ENCODE assay signal across 8 cellular contexts in genomic region chr1:153678519-153679336, GRCh38. TPM values are rescaled to one million over a fixed set of nuclear protein-coding genes. Genes with fewer than 3 reads are reported as not detected.
DNase-seq lines count a peak whose midpoint lies in the region; ATAC-seq and TF ChIP-seq lines count a peak whose summit lies in the region.

TSS of gene NPR1 (plus strand) at chr1:153678688. CDS start at chr1:153679109, 421 bp downstream.

- TF ChIP-seq CTCF in OCI-LY7 (conservative IDR thresholded peaks at IDR 0.05; ENCODE audit: low read length) (no peak), brain microvascular endothelial cell (IDR thresholded peaks at IDR 0.05; ENCODE audit: low read depth, low read length, missing control alignments) (no peak), smooth muscle cell (IDR thresholded peaks at IDR 0.05; ENCODE audit: borderline replicate concordance, insufficient read depth, poor library complexity, severe bottlenecking) (no peak)

- no peak for ATAC-seq in HG03460 (IDR thresholded peaks at IDR 0.05; ENCODE audit: unreplicated experiment)

- peaks cover 33% of the 10 kb centered on the region for H3K27me3 ChIP-seq in brain microvascular endothelial cell (replicated peaks)
- peaks cover 39% of the 10 kb centered on the region for H3K27me3 ChIP-seq in smooth muscle cell (ENCODE audit: low read depth)

- no peaks in the 10 kb centered on the region for H3F3A ChIP-seq in smooth muscle cell (ENCODE audit: low read depth)

- H3K4me1 ChIP-seq in OCI-LY7 (ENCODE audit: insufficient read depth, low read length, poor library complexity, severe bottlenecking) (no peaks in the 10 kb centered on the region), smooth muscle cell (ENCODE audit: low read depth) (peaks cover 17% of the 10 kb centered on the region)

- H3K9ac ChIP-seq in smooth muscle cell (ENCODE audit: low read depth): no peak within 1 kb of the TSS

- H4K20me1 ChIP-seq in OCI-LY7 (ENCODE audit: insufficient read depth, low read length): no peaks in the 10 kb centered on the region
- H4K20me1 ChIP-seq in smooth muscle cell (ENCODE audit: low read depth): no peaks in the 10 kb centered on the region

- under 1% methylated on average over 48 of the region's 78 CpGs for WGBS in smooth muscle cell (ENCODE audit: low lambda C conversion rate)

- H3K27ac ChIP-seq in OCI-LY7 (ENCODE audit: low read depth, low read length, poor library complexity, severe bottlenecking): no peak within 1 kb of the TSS
- H3K27ac ChIP-seq in brain microvascular endothelial cell: no peak within 1 kb of the TSS
- H3K27ac ChIP-seq in smooth muscle cell (ENCODE audit: low read depth): no peak within 1 kb of the TSS

- CTCF ChIA-PET in OCI-LY7 (lab: Charles Lee; ENCODE audit: unreplicated experiment): interaction anchor here (0.6 to 0.7 kb wide), 2 partner anchors 63 to 299 kb away, joined by 3 to 5 read pairs; no protein-coding TSS in a partner anchor

- no peaks in the 10 kb centered on the region for H3K9me2 ChIP-seq in OCI-LY7 (ENCODE audit: insufficient read depth, low read length)

- H3K9me3 ChIP-seq in OCI-LY7 (ENCODE audit: low read length): no peaks in the 10 kb centered on the region
- H3K9me3 ChIP-seq in smooth muscle cell (replicated peaks; ENCODE audit: low read depth): no peaks in the 10 kb centered on the region

- DNase-seq in NCI-H2227 (lab: John Stamatoyannopoulos, UW; ENCODE audit: unreplicated experiment) (peak; percentile 40), NCI-H2227 treated with DMSO at 0.1 percent for 48 hours (lab: John Stamatoyannopoulos, UW) (no peak), OCI-LY7 (ENCODE audit: low spot score) (no peak), brain microvascular endothelial cell (no peak), iPS-NIHi11 (ENCODE audit: low spot score) (peak; percentile 77), smooth muscle cell (lab: John Stamatoyannopoulos, UW; ENCODE audit: unreplicated experiment) (no peak)
- DNase-seq in central memory CD4-positive, alpha-beta T cell: no peak

- in situ Hi-C loops in brain microvascular endothelial cell (cut with HindIII; ENCODE audit: low pct_ligation_motif_present, low sequenced_read_pairs): no loop called here

- H3K79me2 ChIP-seq in OCI-LY7 (ENCODE audit: insufficient read depth, low read depth, low read length): no peaks in the 10 kb centered on the region
- H3K79me2 ChIP-seq in smooth muscle cell (ENCODE audit: low read depth): no peaks in the 10 kb centered on the region

- intact Hi-C loops in OCI-LY7 (cut with micrococcal nuclease; ENCODE audit: unreplicated experiment): loop anchor here (10.0 kb wide), 1 partner anchor 164 kb away; no protein-coding TSS in a partner anchor

- H2AFZ ChIP-seq in OCI-LY7 (ENCODE audit: low read length): peak within 1 kb of the TSS; percentile 29; the same call in 1 of the 2 replicates
- H2AFZ ChIP-seq in smooth muscle cell (ENCODE audit: low read depth): peak within 1 kb of the TSS; percentile 85

- no peaks in the 10 kb centered on the region for H3K36me3 ChIP-seq in OCI-LY7 (ENCODE audit: insufficient read depth, low read length)
- H3K36me3 ChIP-seq in brain microvascular endothelial cell (replicated peaks): no peaks in the 10 kb centered on the region
- H3K36me3 ChIP-seq in smooth muscle cell (ENCODE audit: low read depth): no peaks in the 10 kb centered on the region

- POLR2A ChIA-PET in OCI-LY7 (lab: Charles Lee): no interaction called here

- H3K4me2 ChIP-seq in OCI-LY7 (ENCODE audit: low read length): peak within 1 kb of the TSS; percentile 38
- H3K4me2 ChIP-seq in smooth muscle cell: peak within 1 kb of the TSS; percentile 93

- BruUV-seq in OCI-LY7 (replicated peaks; lab: Mats Ljungman, UMichigan): no TSS peak

- H3K4me3 ChIP-seq in OCI-LY7 (ENCODE audit: low read depth, low read length, poor library complexity, severe bottlenecking): no peak within 1 kb of the TSS
- H3K4me3 ChIP-seq in brain microvascular endothelial cell (ENCODE audit: low read depth, low read length): peak within 1 kb of the TSS; percentile 32
- H3K4me3 ChIP-seq in smooth muscle cell: peak within 1 kb of the TSS; percentile 52

RNA-seq across cellular contexts. Expression of gene NPR1, which starts in this region (rescaled TPM):
- total RNA-seq in OCI-LY7 (2014; rRNA removed; shearing (Covaris generic)): 0.03 TPM in 1 of 2 replicates, not detected in the other
- not detected in 2 replicates for total RNA-seq in OCI-LY7 (2022)
- total RNA-seq in smooth muscle cell: 0.09 and 0.54 TPM in 2 replicates
- polyA plus RNA-seq in smooth muscle cell: 0.24 and 0.40 TPM in 2 replicates

Comparison
In these comparisons a context has a peak if more than half of its experiments do, and no peak if none do; other contexts are left out.
1. DNase-seq: peak in NCI-H2227 (single experiment) and iPS-NIHi11 (single experiment); none in NCI-H2227 treated with DMSO at 0.1 percent for 48 hours (single experiment), OCI-LY7 (single experiment), brain microvascular endothelial cell (single experiment), smooth muscle cell (single experiment) and central memory CD4-positive, alpha-beta T cell (single experiment).